Comparison of ENCODE assay signal across 8 cellular contexts in the genomic region with DNA sequence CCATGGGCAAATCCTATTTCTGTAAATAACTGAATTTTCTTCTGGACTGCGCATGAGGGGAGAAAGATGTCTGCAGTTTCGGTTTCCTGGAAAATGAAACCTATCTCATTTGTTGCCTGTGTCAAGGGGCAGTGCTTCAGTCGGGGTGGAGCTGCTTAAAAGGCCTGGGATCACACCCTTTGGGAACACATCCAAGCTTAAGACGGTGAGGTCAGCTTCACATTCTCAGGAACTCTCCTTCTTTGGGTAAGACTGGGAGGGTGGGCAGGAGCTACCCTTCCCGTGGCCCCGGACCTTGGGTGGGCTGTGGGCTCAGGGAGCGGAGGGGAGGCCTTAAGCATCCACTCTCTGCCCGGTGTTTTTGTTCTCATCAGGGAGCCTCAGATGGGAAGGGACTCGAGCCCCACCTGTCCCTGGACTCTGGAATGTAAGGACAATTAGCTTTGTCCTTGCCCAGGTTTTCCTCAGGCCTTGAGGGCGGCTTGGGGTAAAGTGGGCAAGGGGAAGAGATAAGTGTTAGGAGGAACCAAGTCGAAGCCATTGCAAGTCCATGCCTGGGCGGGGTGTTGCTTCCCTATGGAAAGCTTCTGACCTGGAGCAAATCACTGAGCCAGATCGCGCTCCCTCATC. TPM values are rescaled to one million over a fixed set of nuclear protein-coding genes. Genes with fewer than 3 reads are reported as not detected.
A peak's percentile ranks its signal among the peaks of the same experiment; 100 is the strongest.
DNase-seq lines count a peak whose midpoint lies in the region; ATAC-seq and TF ChIP-seq lines count a peak whose summit lies in the region.

Gene IFI27 (plus strand): TSS at position 185 of the 630 bp plus-strand sequence.

- H3K36me3 Mint-ChIP-seq in activated CD8-positive, alpha-beta memory T cell treated with anti-CD3 and anti-CD28 coated beads, Interleukin-2, amount 10 ng/mL, durations not matched to agents 7 days and 5 days, result peaks cover 6% of the 10 kb centered on the region
- peaks cover 3% of the 10 kb centered on the region for H3K36me3 Mint-ChIP-seq in endodermal cell (ENCODE audit: low read depth)

- peaks cover 25% of the 10 kb centered on the region for H3K4me1 Mint-ChIP-seq in activated CD8-positive, alpha-beta memory T cell treated with anti-CD3 and anti-CD28 coated beads, Interleukin-2, amount 10 ng/mL, durations not matched to agents 7 days and 5 days
- no peaks in the 10 kb centered on the region for H3K4me1 Mint-ChIP-seq in endodermal cell

- H3K4me3 Mint-ChIP-seq in activated CD8-positive, alpha-beta memory T cell treated with anti-CD3 and anti-CD28 coated beads, Interleukin-2, amount 10 ng/mL, durations not matched to agents 7 days and 5 days, result peak within 1 kb of the TSS; percentile 69
- H3K4me3 Mint-ChIP-seq in endodermal cell, result no peak within 1 kb of the TSS

- CTCF ChIA-PET in activated CD8-positive, alpha-beta memory T cell treated with anti-CD3 and anti-CD28 coated beads, Interleukin-2, amount 10 ng/mL, durations not matched to agents 7 days and 5 days (lab: Charles Lee), result interaction anchor here (1.0 to 1.2 kb wide), 3 partner anchors 15 to 27 kb away, joined by 3 read pairs; no protein-coding TSS in a partner anchor

- WGBS in endodermal cell (ENCODE audit: insufficient coverage in 1 of 2, insufficient read length in 1 of 2), 2 experiments, result 90 to 92% methylated on average over 12 to 14 of the region's 14 CpGs
- 55 to 73% methylated on average over 14 of the region's 14 CpGs for WGBS in lung, 2 donors

- TF ChIP-seq CTCF in endodermal cell (conservative IDR thresholded peaks at IDR 0.05), result no peak
- TF ChIP-seq CTCF in lung (IDR thresholded peaks at IDR 0.05; ENCODE audit: control extremely low read depth, extremely low read depth), result no peak

- peaks cover 4% of the 10 kb centered on the region for H3K27me3 Mint-ChIP-seq in activated CD8-positive, alpha-beta memory T cell treated with anti-CD3 and anti-CD28 coated beads, Interleukin-2, amount 10 ng/mL, durations not matched to agents 7 days and 5 days
- H3K27me3 Mint-ChIP-seq in endodermal cell (ENCODE audit: insufficient read depth), result no peaks in the 10 kb centered on the region

- H3K9me3 Mint-ChIP-seq in activated CD8-positive, alpha-beta memory T cell treated with anti-CD3 and anti-CD28 coated beads, Interleukin-2, amount 10 ng/mL, durations not matched to agents 7 days and 5 days (ENCODE audit: low read depth), result no peaks in the 10 kb centered on the region
- no peaks in the 10 kb centered on the region for H3K9me3 Mint-ChIP-seq in endodermal cell

- H3K4me3 ChIP-seq in endodermal cell (ENCODE audit: low read length), result no peak within 1 kb of the TSS
- H3K4me3 ChIP-seq in lung, result peak within 1 kb of the TSS; percentile 25

- DNase-seq in activated CD8-positive, alpha-beta memory T cell treated with anti-CD3 and anti-CD28 coated beads, Interleukin-2, amount 10 ng/mL, durations not matched to agents 7 days and 5 days, result peak; percentile 46
- DNase-seq in activated CD8-positive, alpha-beta memory T cell treated with anti-CD3 and anti-CD28 coated beads for 24 hours, result no peak
- DNase-seq in endodermal cell, result peak; percentile 37
- peak; percentile 78 for DNase-seq in lung (ENCODE audit: low spot score)
- peak; percentile 53 for DNase-seq in ureter (ENCODE audit: low spot score)
- DNase-seq in Ammon's horn (ENCODE audit: low spot score), result no peak

- H3K27ac Mint-ChIP-seq in activated CD8-positive, alpha-beta memory T cell treated with anti-CD3 and anti-CD28 coated beads, Interleukin-2, amount 10 ng/mL, durations not matched to agents 7 days and 5 days, result peak within 1 kb of the TSS; percentile 82
- no peak within 1 kb of the TSS for H3K27ac Mint-ChIP-seq in endodermal cell

- no peak within 1 kb of the TSS for H3K9ac ChIP-seq in endodermal cell (ENCODE audit: extremely low read depth, low read length, poor library complexity, severe bottlenecking)

- no peaks in the 10 kb centered on the region for H3K4me1 ChIP-seq in endodermal cell (ENCODE audit: control insufficient read depth, insufficient read depth, low read length)
- peaks cover 12 to 20% of the 10 kb centered on the region in 2 donors for H3K4me1 ChIP-seq in lung (ENCODE audit: control insufficient read depth in 2 of 2, insufficient read depth in 2 of 2, low read length in 2 of 2)

- no peak within 1 kb of the TSS for H3K27ac ChIP-seq in endodermal cell (ENCODE audit: low read depth, low read length)
- H3K27ac ChIP-seq in lung (ENCODE audit: low read depth in 1 of 2, low read length in 1 of 2), result peak within 1 kb of the TSS; percentile 72 to 86

- H3K27me3 ChIP-seq in endodermal cell (ENCODE audit: control insufficient read depth, insufficient read depth, low read length, poor library complexity, severe bottlenecking) (no peaks in the 10 kb centered on the region), lung (ENCODE audit: control insufficient read depth, insufficient read depth) (no peaks in the 10 kb centered on the region)

- H3K36me3 ChIP-seq in endodermal cell (ENCODE audit: control insufficient read depth, insufficient read depth, low read length), result no peaks in the 10 kb centered on the region
- H3K36me3 ChIP-seq in lung (ENCODE audit: control insufficient read depth in 2 of 2, insufficient read depth in 2 of 2, low read length in 2 of 2), result no peaks in the 10 kb centered on the region

- H3K9me3 ChIP-seq in endodermal cell (ENCODE audit: control insufficient read depth, low read length) (no peaks in the 10 kb centered on the region), lung (ENCODE audit: control insufficient read depth in 2 of 2, insufficient read depth in 1 of 2, low read length in 1 of 2) (no peaks in the 10 kb centered on the region)

- peak; percentile 64 for ATAC-seq in activated CD8-positive, alpha-beta memory T cell treated with anti-CD3 and anti-CD28 coated beads, Interleukin-2, amount 10 ng/mL, durations not matched to agents 7 days and 5 days
- ATAC-seq in lung (ENCODE audit: insufficient read depth, low FRiP score) (peak; percentile 75), HG03354 (IDR thresholded peaks at IDR 0.05; ENCODE audit: poor library complexity, severe bottlenecking, unreplicated experiment) (no peak), GM21515 (IDR thresholded peaks at IDR 0.05; ENCODE audit: unreplicated experiment) (no peak)

RNA-seq across cellular contexts. Expression of gene IFI27, which starts in this region (rescaled TPM):
- 100 to 1,000 TPM in 1 of 2 experiments, 10 to 100 TPM in 1; 81.5 to 325 TPM for total RNA-seq in activated CD8-positive, alpha-beta memory T cell treated with anti-CD3 and anti-CD28 coated beads, Interleukin-2, amount 10 ng/mL, durations not matched to agents 7 days and 5 days
- 1 to 10 TPM; 1.9 to 9.0 TPM for total RNA-seq in endodermal cell
- 4.2 TPM for polyA plus RNA-seq in endodermal cell (2013, experiment 1 of 2)
- polyA plus RNA-seq in endodermal cell (2013, experiment 2 of 2), result 2.6 TPM
- 100 to 1,000 TPM in 1 of 2 donors, 10 to 100 TPM in 1; 94.1 to 308 TPM for total RNA-seq in lung
- 100 to 1,000 TPM; 447 to 883 TPM for polyA plus RNA-seq in lung
- 62.6 TPM for total RNA-seq in ureter

Comparison
In these comparisons a context has a peak if more than half of its experiments do, and no peak if none do; other contexts are left out.
1. DNase-seq: peak in activated CD8-positive, alpha-beta memory T cell treated with anti-CD3 and anti-CD28 coated beads, Interleukin-2, amount 10 ng/mL, durations not matched to agents 7 days and 5 days (single experiment), endodermal cell (single experiment), lung (single experiment) and ureter (single experiment); none in activated CD8-positive, alpha-beta memory T cell treated with anti-CD3 and anti-CD28 coated beads for 24 hours (single experiment) and Ammon's horn (single experiment).
2. ATAC-seq: peak in activated CD8-positive, alpha-beta memory T cell treated with anti-CD3 and anti-CD28 coated beads, Interleukin-2, amount 10 ng/mL, durations not matched to agents 7 days and 5 days (single experiment) and lung (single experiment); none in HG03354 (single experiment) and GM21515 (single experiment).